ENCODE assay signal across 8 cellular contexts in genomic region chr2:218671077-218671653, GRCh38. TPM values are rescaled to one million over a fixed set of nuclear protein-coding genes. Genes with fewer than 3 reads are reported as not detected.
DNase-seq lines count a peak whose midpoint lies in the region; ATAC-seq, FAIRE-seq and TF ChIP-seq lines count a peak whose summit lies in the region.

No MANE protein-coding gene starts in this region.

- H3K4me1 Mint-ChIP-seq in activated CD4-positive, alpha-beta T cell treated with anti-CD3 and anti-CD28 coated beads for 36 hours: peaks cover 22% of the 10 kb centered on the region

- FAIRE-seq in GM19239 (lab: Jason Lieb, UNC): no peak

- peak overlapping the region; percentile 79 for H4K8ac ChIP-seq in trophoblast cell (ENCODE audit: low read depth, low read length)

- H3K27me3 Mint-ChIP-seq in activated CD4-positive, alpha-beta T cell treated with anti-CD3 and anti-CD28 coated beads for 36 hours: no peaks in the 10 kb centered on the region

- in situ Hi-C loops in Panc1 (cut with HindIII; ENCODE audit: low pct_unique_long_range_greater_than_20kb, low sequenced_read_pairs): no loop called here

- H2BK12ac ChIP-seq in trophoblast cell (ENCODE audit: low read length): peak overlapping the region; percentile 2

- no peak overlapping the region for H2BK5ac ChIP-seq in trophoblast cell (ENCODE audit: low read depth, low read length, poor library complexity)

- peak overlapping the region; percentile 95 for H3K4me3 Mint-ChIP-seq in activated CD4-positive, alpha-beta T cell treated with anti-CD3 and anti-CD28 coated beads for 36 hours

- H3K79me1 ChIP-seq in trophoblast cell (ENCODE audit: low read length): peaks cover 8% of the 10 kb centered on the region

- H4K12ac ChIP-seq in trophoblast cell (ENCODE audit: low read depth, low read length): peak overlapping the region; percentile 4

- TSS peak; percentile 94 for BruUV-seq in Panc1 (replicated peaks; lab: Mats Ljungman, UMichigan)

- DNase-seq in activated CD4-positive, alpha-beta T cell treated with anti-CD3 and anti-CD28 coated beads for 36 hours: no peak
- DNase-seq in activated CD4-positive, alpha-beta T cell treated with anti-CD3 and anti-CD28 coated beads for 48 hours: no peak
- DNase-seq in Panc1 (ENCODE audit: low read depth, low spot score) (no peak), epithelial cell of prostate (ENCODE audit: low read depth, low spot score) (peak; percentile 20), trophoblast cell (peak; percentile 12 to 53), HUDEP-2 (lab: John Stamatoyannopoulos, UW; ENCODE audit: unreplicated experiment in 76 of 76) (no peak), GM19239 (ENCODE audit: insufficient read length, low spot score) (no peak)

- H3K14ac ChIP-seq in trophoblast cell (ENCODE audit: low read length): peak overlapping the region; percentile 23

- POLR2A ChIA-PET in activated CD4-positive, alpha-beta T cell treated with anti-CD3 and anti-CD28 coated beads for 36 hours (lab: Charles Lee): interaction anchor here (0.6 to 1.9 kb wide), 4 partner anchors 12 to 221 kb away, joined by 3 to 17 read pairs (median 6); partner anchors contain the start of genes BCS1L, TTLL4 and ZNF142
- POLR2A ChIA-PET in Panc1 (lab: Charles Lee): interaction anchor here (0.5 to 1.1 kb wide), 3 partner anchors 12 to 16 kb away, joined by 3 to 18 read pairs (median 4); partner anchors contain the start of genes BCS1L and ZNF142

- peak overlapping the region; percentile 9 for H2AFZ ChIP-seq in trophoblast cell (ENCODE audit: insufficient read depth, low read length, poor library complexity)

- peak overlapping the region; percentile 86 for H3K27ac ChIP-seq in Panc1 (ENCODE audit: low read length)
- H3K27ac ChIP-seq in epithelial cell of prostate: peak overlapping the region; percentile 83
- peak overlapping the region; percentile 5 for H3K27ac ChIP-seq in trophoblast cell (ENCODE audit: low read depth, low read length)

- TF ChIP-seq CTCF in Panc1 (IDR thresholded peaks at IDR 0.05): no peak

- intact Hi-C loops in activated CD4-positive, alpha-beta T cell treated with anti-CD3 and anti-CD28 coated beads for 36 hours (cut with DNase I, micrococcal nuclease): loop anchor here in 1 of 2 experiments (1.0 to 5.0 kb wide), 4 partner anchors 176 to 379 kb away; partner anchors contain the start of gene TMBIM1
- intact Hi-C loops in Panc1 (cut with micrococcal nuclease; ENCODE audit: unreplicated experiment): no loop called here

- H3K9me3 ChIP-seq in Panc1 (ENCODE audit: control insufficient read depth, insufficient read depth, low read depth, low read length) (no peaks in the 10 kb centered on the region), trophoblast cell (ENCODE audit: insufficient read depth, low read depth, low read length) (no peaks in the 10 kb centered on the region)

- H2BK120ac ChIP-seq in trophoblast cell (ENCODE audit: insufficient read depth, low read length, poor library complexity): no peak overlapping the region

- H3K36me3 Mint-ChIP-seq in activated CD4-positive, alpha-beta T cell treated with anti-CD3 and anti-CD28 coated beads for 36 hours (ENCODE audit: low read depth): peaks cover 5% of the 10 kb centered on the region

- WGBS in trophoblast cell (ENCODE audit: extremely low coverage, insufficient coverage, insufficient read length): no CpG with 5 or more reads among the region's 12 CpGs

- H3K4me2 ChIP-seq in trophoblast cell (ENCODE audit: low read length): peak overlapping the region; percentile 71

- H4K91ac ChIP-seq in trophoblast cell (ENCODE audit: low read depth, low read length): peak overlapping the region; percentile 3

- H3K4me3 ChIP-seq in Panc1 (ENCODE audit: low read depth in 2 of 2, low read length in 2 of 2) (peak overlapping the region; percentile 92 to 97), trophoblast cell (ENCODE audit: low read depth, low read length) (peak overlapping the region; percentile 98)

- no peaks in the 10 kb centered on the region for H3K79me2 ChIP-seq in trophoblast cell (ENCODE audit: control insufficient read depth, insufficient read depth, low read length, poor library complexity)

- H3K4me1 ChIP-seq in Panc1 (ENCODE audit: control insufficient read depth, insufficient read depth, low read length): peaks cover 5% of the 10 kb centered on the region; the same call in 1 of the 2 replicates
- H3K4me1 ChIP-seq in trophoblast cell (ENCODE audit: control insufficient read depth in 1 of 2, insufficient read depth in 2 of 2, low read length in 2 of 2): peaks cover 0 to 11% of the 10 kb centered on the region in 2 experiments

- no peak overlapping the region for H3K23ac ChIP-seq in trophoblast cell (ENCODE audit: low read length)

- ATAC-seq in activated CD4-positive, alpha-beta T cell treated with anti-CD3 and anti-CD28 coated beads for 36 hours: peak; percentile 10
- peak; percentile 35 for ATAC-seq in Panc1
- no peak for ATAC-seq in GM21423 (IDR thresholded peaks at IDR 0.05; ENCODE audit: unreplicated experiment)

- peaks cover 6% of the 10 kb centered on the region for H3K36me3 ChIP-seq in Panc1 (ENCODE audit: control insufficient read depth, insufficient read depth, low read length)
- peaks cover 9 to 20% of the 10 kb centered on the region in 2 experiments for H3K36me3 ChIP-seq in trophoblast cell (ENCODE audit: control insufficient read depth in 1 of 2, insufficient read depth in 2 of 2, low read length in 2 of 2)

- H3K4ac ChIP-seq in trophoblast cell (ENCODE audit: low read depth, low read length): peak overlapping the region; percentile 3

- no peaks in the 10 kb centered on the region for H3K9me3 Mint-ChIP-seq in activated CD4-positive, alpha-beta T cell treated with anti-CD3 and anti-CD28 coated beads for 36 hours (ENCODE audit: low read depth)

- CTCF ChIA-PET in activated CD4-positive, alpha-beta T cell treated with anti-CD3 and anti-CD28 coated beads for 36 hours (lab: Charles Lee): interaction anchor here (0.6 to 5.9 kb wide), 11 partner anchors 12 to 587 kb away, joined by 3 to 33 read pairs (median 4); partner anchors contain the start of genes AAMP, BCS1L, PNKD and ZNF142
- CTCF ChIA-PET in Panc1 (lab: Charles Lee): interaction anchor here (0.8 kb wide), 1 partner anchor 12 kb away, joined by 4 read pairs; the partner anchor contains the start of genes BCS1L and ZNF142

- H3K18ac ChIP-seq in trophoblast cell (ENCODE audit: low read length): peak overlapping the region; percentile 12

- peak overlapping the region; percentile 48 for H2AK5ac ChIP-seq in trophoblast cell (ENCODE audit: low read length)

- peak overlapping the region; percentile 87 for H3K27ac Mint-ChIP-seq in activated CD4-positive, alpha-beta T cell treated with anti-CD3 and anti-CD28 coated beads for 36 hours

- H3K27me3 ChIP-seq in Panc1 (ENCODE audit: control insufficient read depth, insufficient read depth, low read length) (no peaks in the 10 kb centered on the region), trophoblast cell (ENCODE audit: insufficient read depth, low read length) (no peaks in the 10 kb centered on the region)

- H3K9ac ChIP-seq in trophoblast cell (ENCODE audit: low read length): peak overlapping the region; percentile 89

RNA-seq across cellular contexts. Expression of gene RNF25, which starts 0.6 kb away (rescaled TPM):
- 10 to 100 TPM; 14.1 to 29.2 TPM for total RNA-seq in activated CD4-positive, alpha-beta T cell treated with anti-CD3 and anti-CD28 coated beads for 36 hours
- 40.4 TPM for total RNA-seq in Panc1 (2021; ENCODE audit: unreplicated experiment)
- 62.5 TPM for polyA plus RNA-seq in Panc1 (2012; ENCODE audit: insufficient read length)
- 18.4 and 18.5 TPM in 2 replicates for polyA plus RNA-seq in trophoblast cell (2013)

RNA-seq across cellular contexts. Expression of gene STK36, which starts 0.7 kb away (rescaled TPM):
- total RNA-seq in activated CD4-positive, alpha-beta T cell treated with anti-CD3 and anti-CD28 coated beads for 36 hours: 10 to 100 TPM; 13.1 to 19.3 TPM
- total RNA-seq in Panc1 (2021; ENCODE audit: unreplicated experiment): 48.6 TPM
- polyA plus RNA-seq in Panc1 (2012; ENCODE audit: insufficient read length): 32.4 TPM
- polyA plus RNA-seq in trophoblast cell (2013): 24.6 and 25.4 TPM in 2 replicates

RNA-seq across cellular contexts. Expression of gene BCS1L, which starts 11.7 kb away (rescaled TPM):
- total RNA-seq in activated CD4-positive, alpha-beta T cell treated with anti-CD3 and anti-CD28 coated beads for 36 hours: 10 to 100 TPM; 74.3 to 92.3 TPM
- 42.0 TPM for total RNA-seq in Panc1 (2021; ENCODE audit: unreplicated experiment)
- 32.2 TPM for polyA plus RNA-seq in Panc1 (2012; ENCODE audit: insufficient read length)
- polyA plus RNA-seq in trophoblast cell (2013): 19.9 and 21.9 TPM in 2 replicates

RNA-seq across cellular contexts. Expression of gene ZNF142, which starts 11.7 kb away (rescaled TPM):
- 10 to 100 TPM; 31.5 to 42.4 TPM for total RNA-seq in activated CD4-positive, alpha-beta T cell treated with anti-CD3 and anti-CD28 coated beads for 36 hours
- 31.3 TPM for total RNA-seq in Panc1 (2021; ENCODE audit: unreplicated experiment)
- 16.4 TPM for polyA plus RNA-seq in Panc1 (2012; ENCODE audit: insufficient read length)
- 10.9 and 11.3 TPM in 2 replicates for polyA plus RNA-seq in trophoblast cell (2013)

RNA-seq across cellular contexts. Expression of gene TTLL4, which starts 39.5 kb away (rescaled TPM):
- total RNA-seq in activated CD4-positive, alpha-beta T cell treated with anti-CD3 and anti-CD28 coated beads for 36 hours: 10 to 100 TPM; 33.7 to 46.6 TPM
- 45.6 TPM for total RNA-seq in Panc1 (2021; ENCODE audit: unreplicated experiment)
- 23.0 TPM for polyA plus RNA-seq in Panc1 (2012; ENCODE audit: insufficient read length)
- polyA plus RNA-seq in trophoblast cell (2013): 56.3 and 58.4 TPM in 2 replicates

Comparison
In these comparisons a context has a peak if more than half of its experiments do, and no peak if none do; other contexts are left out.
1. DNase-seq: peak in epithelial cell of prostate (single experiment) and trophoblast cell (2 of 2); none in activated CD4-positive, alpha-beta T cell treated with anti-CD3 and anti-CD28 coated beads for 36 hours (single experiment), activated CD4-positive, alpha-beta T cell treated with anti-CD3 and anti-CD28 coated beads for 48 hours (single experiment), Panc1 (single experiment), HUDEP-2 (0 of 76) and GM19239 (single experiment).
2. H3K27ac ChIP-seq: peak in every context shown above with its lines; median percentile 86 in Panc1; 83 in epithelial cell of prostate; 5 in trophoblast cell.